Comparison of ENCODE assay signal across 1 cellular context in genomic region chr3:52788890-52789745, GRCh38.
TF ChIP-seq lines count a peak whose summit lies in the region.

No MANE protein-coding gene starts in this region.

TF ChIP-seq in liver, 16 proteins besides CTCF, POLR2A, EP300 and RAD21 (continued from another document):
- TF ChIP-seq REST (IDR thresholded peaks at IDR 0.05), result no peak
